Comparison of ENCODE assay signal across 17 cellular contexts in genomic region chr10:75858357-75858756, GRCh38.
DNase-seq lines count a peak whose midpoint lies in the region; ATAC-seq, FAIRE-seq and TF ChIP-seq lines count a peak whose summit lies in the region.
"Had no signal": no experiment of that assay in that cellular context is flagged by ENCODE, and none has a peak within 500 bp of the region (broad histone marks: within the 10 kb centered on the region; RNA-seq: fewer than 3 reads in every experiment).

No MANE protein-coding gene starts in this region.

- no peak overlapping the region for H4K8ac ChIP-seq in H1 (ENCODE audit: extremely low read depth, insufficient read depth, low read length)

- peaks cover 2% of the 10 kb centered on the region for H3K4me1 ChIP-seq in NT2/D1 (ENCODE audit: insufficient read depth, insufficient read length)
- H3K4me1 ChIP-seq in H1 (replicated peaks in 1 of 4; ENCODE audit: control insufficient read depth in 3 of 4, insufficient read depth in 4 of 4, low read length in 3 of 4) = peaks cover 8 to 10% (median 9%) of the 10 kb centered on the region in 4 experiments
- H3K4me1 ChIP-seq in left lung = no peaks in the 10 kb centered on the region
- H3K4me1 ChIP-seq: A549, BE2C had no signal

- TF ChIP-seq EP300 in H1 (IDR thresholded peaks at IDR 0.05; ENCODE audit: borderline replicate concordance in 1 of 2, low read depth in 2 of 2, low read length in 2 of 2) = no peak

- TF ChIP-seq RAD21 in H1 (IDR thresholded peaks at IDR 0.05 in 1 of 2, conservative IDR thresholded peaks at IDR 0.05 in 1 of 2; ENCODE audit: low read depth in 2 of 2, low read length in 2 of 2) = no peak

- POLR2A ChIA-PET in H1 (lab: Charles Lee; ENCODE audit: partially characterized antibody) = interaction anchor here (1.7 kb wide), 1 partner anchor 13 kb away, joined by 5 read pairs; no protein-coding TSS in a partner anchor
- POLR2A ChIA-PET in activated CD8-positive, alpha-beta T cell treated with anti-CD3 and anti-CD28 coated beads, Interleukin-2, amount 10 ng/mL, durations not matched to agents 7 days and 5 days (lab: Charles Lee) = no interaction called here

- no peak overlapping the region for H3K4ac ChIP-seq in H1 (replicated peaks; ENCODE audit: insufficient read length, low read depth, low read length)

- H2BK20ac ChIP-seq in H1 (ENCODE audit: low read length) = no peak overlapping the region

- H3K36me3 Mint-ChIP-seq in activated CD8-positive, alpha-beta T cell treated with anti-CD3 and anti-CD28 coated beads, Interleukin-2, amount 10 ng/mL, durations not matched to agents 7 days and 5 days (ENCODE audit: low read depth) = no peaks in the 10 kb centered on the region
- H3K36me3 Mint-ChIP-seq: CD4-positive, alpha-beta memory T cell had no signal

- peak; percentile 73 for FAIRE-seq in H1 (lab: Jason Lieb, UNC)
- FAIRE-seq: A549, G401.6, GM12891, GM19239 had no signal

- H3K27me3 Mint-ChIP-seq in activated CD8-positive, alpha-beta T cell treated with anti-CD3 and anti-CD28 coated beads, Interleukin-2, amount 10 ng/mL, durations not matched to agents 7 days and 5 days (ENCODE audit: low read depth) = no peaks in the 10 kb centered on the region

- H3K4me3 ChIP-seq in NT2/D1 (ENCODE audit: insufficient read length, low read depth) (no peak overlapping the region), H1 (ENCODE audit: extremely low read depth in 1 of 4, insufficient read depth in 2 of 4, low read depth in 3 of 4, low read length in 4 of 4) (no peak overlapping the region), left lung (no peak overlapping the region)
- H3K4me3 ChIP-seq: A549 had no signal

- peak overlapping the region; percentile 2 for H2BK120ac ChIP-seq in H1 (replicated peaks; ENCODE audit: low read depth, low read length)

- no peak overlapping the region for H3K56ac ChIP-seq in H1 (replicated peaks; ENCODE audit: insufficient read length, low read depth, low read length)

- peak overlapping the region; percentile 61; the same call in 1 of the 2 replicates for H2BK5ac ChIP-seq in H1 (ENCODE audit: low read depth, low read length)

- H3K27me3 ChIP-seq in NT2/D1 (ENCODE audit: insufficient read depth, insufficient read length) (no peaks in the 10 kb centered on the region), H1 (replicated peaks in 1 of 4; ENCODE audit: control insufficient read depth in 3 of 4, extremely low read depth in 1 of 4, insufficient read depth in 3 of 4, low read length in 3 of 4) (no peaks in the 10 kb centered on the region), left lung (no peaks in the 10 kb centered on the region)
- H3K27me3 ChIP-seq: BE2C had no signal

- H2BK15ac ChIP-seq in H1 (ENCODE audit: low read length) = no peak overlapping the region

- no peak for TF ChIP-seq POLR2A in H1 (IDR thresholded peaks at IDR 0.05; ENCODE audit: control extremely low read depth in 1 of 2, low read depth in 2 of 2, low read length in 2 of 2)

- H2BK12ac ChIP-seq in H1 (ENCODE audit: low read depth, low read length) = no peak overlapping the region

- no peaks in the 10 kb centered on the region for H3K9me3 Mint-ChIP-seq in activated CD8-positive, alpha-beta T cell treated with anti-CD3 and anti-CD28 coated beads, Interleukin-2, amount 10 ng/mL, durations not matched to agents 7 days and 5 days (ENCODE audit: insufficient read depth)

- no peaks in the 10 kb centered on the region for H3K36me3 ChIP-seq in NT2/D1 (ENCODE audit: insufficient read depth, insufficient read length, low read length)
- no peaks in the 10 kb centered on the region for H3K36me3 ChIP-seq in H1 (ENCODE audit: control insufficient read depth in 2 of 4, insufficient read depth in 4 of 4, low read length in 3 of 4)
- H3K36me3 ChIP-seq in left lung = no peaks in the 10 kb centered on the region
- H3K36me3 ChIP-seq: BE2C had no signal

- H3K4me2 ChIP-seq in H1 (ENCODE audit: insufficient read depth in 1 of 2, low read depth in 2 of 2, low read length in 2 of 2) = peak overlapping the region in 1 of 2 experiments; percentile 4; a peak in 1 of 4 replicates
- H3K4me2 ChIP-seq: A549 had no signal

- no peaks in the 10 kb centered on the region for H3K79me2 ChIP-seq in H1 (ENCODE audit: control insufficient read depth in 1 of 2, insufficient read depth in 2 of 2, low read length in 2 of 2)

- intact Hi-C loops in left lung (cut with DNase I) = no loop called here

- peak overlapping the region; percentile 85 for H3K18ac ChIP-seq in H1 (ENCODE audit: extremely low read depth, low read length)

- DNase-seq in NT2/D1 (ENCODE audit: low read depth, low spot score) (peak; percentile 3), H1 (ENCODE audit: low read depth in 1 of 2, low spot score in 2 of 2) (no peak), left lung (no peak)
- DNase-seq in activated CD4-positive, alpha-beta T cell treated with anti-CD3 and anti-CD28 coated beads for 4 hours = no peak
- no peak for DNase-seq in activated CD8-positive, alpha-beta T cell treated with anti-CD3 and anti-CD28 coated beads, Interleukin-2, amount 10 ng/mL, durations not matched to agents 7 days and 5 days
- DNase-seq: BE2C; CD4-positive, alpha-beta memory T cell; DMS79 treated with DMSO at 0.1 percent for 48 hours; EL; HCEC 1CT; IMR-90 had no signal

- no peaks in the 10 kb centered on the region for H3K9me3 ChIP-seq in NT2/D1 (ENCODE audit: insufficient read depth, low read length)
- H3K9me3 ChIP-seq in H1 (ENCODE audit: insufficient read depth in 2 of 2, low read depth in 1 of 2, low read length in 1 of 2) = no peaks in the 10 kb centered on the region
- H3K9me3 ChIP-seq in left lung = no peaks in the 10 kb centered on the region
- H3K9me3 ChIP-seq: A549, BE2C had no signal

- H2AK5ac ChIP-seq in H1 (ENCODE audit: low read depth, low read length) = no peak overlapping the region

- no peaks in the 10 kb centered on the region for H3K4me1 Mint-ChIP-seq in activated CD8-positive, alpha-beta T cell treated with anti-CD3 and anti-CD28 coated beads, Interleukin-2, amount 10 ng/mL, durations not matched to agents 7 days and 5 days (ENCODE audit: low read depth)
- H3K4me1 Mint-ChIP-seq: CD4-positive, alpha-beta memory T cell had no signal

- H3K27ac ChIP-seq in H1 (ENCODE audit: low read depth, low read length) = no peak overlapping the region
- no peak overlapping the region for H3K27ac ChIP-seq in left lung
- H3K27ac ChIP-seq: A549, C4-2B had no signal

- peak overlapping the region; percentile 31 for H4K91ac ChIP-seq in H1 (replicated peaks; ENCODE audit: insufficient read length, low read length)

- H4K5ac ChIP-seq in H1 (ENCODE audit: insufficient read length, low read depth, low read length) = no peak overlapping the region

- TF ChIP-seq CTCF in H1 (IDR thresholded peaks at IDR 0.05; ENCODE audit: control extremely low read depth in 1 of 3, insufficient read depth in 1 of 3, low read depth in 1 of 3, low read length in 3 of 3) = no peak
- TF ChIP-seq CTCF in left lung (IDR thresholded peaks at IDR 0.05) = no peak

- WGBS in H1 (ENCODE audit: extremely low coverage in 1 of 2, insufficient coverage in 1 of 2, insufficient read length in 1 of 2, insufficient replicate concordance in 2 of 2, low coverage in 1 of 2, low lambda C conversion rate in 2 of 2, missing lambda C conversion rate in 1 of 2), 2 experiments = 93% methylated on average over 1 of the region's 1 CpG; no CpG with 5 or more reads in 1 of the 2 experiments

- H3K23ac ChIP-seq in H1 (ENCODE audit: insufficient read length) = no peak overlapping the region

- H3K23me2 ChIP-seq in H1 (ENCODE audit: low read depth, low read length) = no peaks in the 10 kb centered on the region; the same call in 1 of the 2 replicates

- no peak overlapping the region for H3K27ac Mint-ChIP-seq in activated CD8-positive, alpha-beta T cell treated with anti-CD3 and anti-CD28 coated beads, Interleukin-2, amount 10 ng/mL, durations not matched to agents 7 days and 5 days
- H3K27ac Mint-ChIP-seq: CD4-positive, alpha-beta memory T cell had no signal

- H2AFZ ChIP-seq in H1 (ENCODE audit: low read length) = no peak overlapping the region

- CTCF ChIA-PET in H1 (lab: Charles Lee; ENCODE audit: partially characterized antibody) = interaction anchor here (1.0 kb wide), 1 partner anchor 9 kb away, joined by 4 read pairs; no protein-coding TSS in a partner anchor
- CTCF ChIA-PET in activated CD8-positive, alpha-beta T cell treated with anti-CD3 and anti-CD28 coated beads, Interleukin-2, amount 10 ng/mL, durations not matched to agents 7 days and 5 days (lab: Charles Lee) = no interaction called here

- ATAC-seq in left lung (peak; percentile 22), GM18519 (IDR thresholded peaks at IDR 0.05; ENCODE audit: low FRiP score, unreplicated experiment) (no peak)
- ATAC-seq in activated CD8-positive, alpha-beta T cell treated with anti-CD3 and anti-CD28 coated beads, Interleukin-2, amount 10 ng/mL, durations not matched to agents 7 days and 5 days = no peak
- ATAC-seq: A549 had no signal

- no peak overlapping the region for H3K9ac ChIP-seq in NT2/D1 (ENCODE audit: insufficient read length, low read depth)
- no peak overlapping the region for H3K9ac ChIP-seq in H1 (replicated peaks in 1 of 4; ENCODE audit: extremely low read depth in 1 of 4, low read depth in 3 of 4, low read length in 3 of 4)

- no peak overlapping the region for H3K4me3 Mint-ChIP-seq in activated CD8-positive, alpha-beta T cell treated with anti-CD3 and anti-CD28 coated beads, Interleukin-2, amount 10 ng/mL, durations not matched to agents 7 days and 5 days

- H3K79me1 ChIP-seq in H1 (ENCODE audit: low read depth, low read length) = no peaks in the 10 kb centered on the region

- H4K20me1 ChIP-seq in H1 (replicated peaks in 1 of 2; ENCODE audit: control insufficient read depth in 1 of 2, insufficient read depth in 2 of 2, low read length in 2 of 2) = no peaks in the 10 kb centered on the region

- no peak overlapping the region for H3K14ac ChIP-seq in H1 (ENCODE audit: insufficient read length)

TF ChIP-seq in H1, 55 proteins besides CTCF, POLR2A, EP300 and RAD21:
- no peak for TF ChIP-seq FOSL1 (IDR thresholded peaks at IDR 0.05; ENCODE audit: insufficient read depth, low read depth, low read length)
- TF ChIP-seq, protein P1, sequence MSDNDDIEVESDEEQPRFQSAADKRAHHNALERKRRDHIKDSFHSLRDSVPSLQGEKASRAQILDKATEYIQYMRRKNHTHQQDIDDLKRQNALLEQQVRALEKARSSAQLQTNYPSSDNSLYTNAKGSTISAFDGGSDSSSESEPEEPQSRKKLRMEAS (IDR thresholded peaks at IDR 0.05) = 0 out of 2 replicates have a peak, but pooled peaks have one; percentile 33
- TF ChIP-seq E2F6 (IDR thresholded peaks at IDR 0.05) = peak; percentile 28; the same call in 1 of the 2 replicates
- no peak for TF ChIP-seq HDAC2 (IDR thresholded peaks at IDR 0.05; ENCODE audit: borderline replicate concordance in 1 of 2, low read depth in 2 of 2, low read length in 2 of 2)
TF ChIP-seq in H1: peak in this region for 2.
